Comparison of ENCODE assay signal across 21 cellular contexts in genomic region chr1:55888685-55889317, GRCh38.
DNase-seq lines count a peak whose midpoint lies in the region; ATAC-seq, FAIRE-seq and TF ChIP-seq lines count a peak whose summit lies in the region.
"Had no signal": no experiment of that assay in that cellular context is flagged by ENCODE, and none has a peak within 500 bp of the region (broad histone marks: within the 10 kb centered on the region; RNA-seq: fewer than 3 reads in every experiment).

No MANE protein-coding gene starts in this region.

- no peak for FAIRE-seq in GM12892 (lab: Jason Lieb, UNC)
- FAIRE-seq: GM12878, GM18507, H54 had no signal

- TF ChIP-seq RAD21 in SK-N-SH (IDR thresholded peaks at IDR 0.05; ENCODE audit: low read length): no peak

- no peak overlapping the region for H3K14ac ChIP-seq in trophoblast cell (ENCODE audit: low read length)

- TF ChIP-seq POLR2A in GM12892 (IDR thresholded peaks at IDR 0.05; ENCODE audit: low read depth, low read length): no peak

- H3K36me3 ChIP-seq in SK-N-SH (replicated peaks in 1 of 2; ENCODE audit: control insufficient read depth in 1 of 2, insufficient read depth in 2 of 2, low read length in 1 of 2) (no peaks in the 10 kb centered on the region), trophoblast cell (ENCODE audit: control insufficient read depth in 1 of 2, insufficient read depth in 2 of 2, low read length in 2 of 2) (peaks cover 0 to 2% of the 10 kb centered on the region in 2 experiments)
- H3K36me3 ChIP-seq: BLaER1, HAP-1 had no signal

- WGBS in SK-N-SH (ENCODE audit: low lambda C conversion rate): 100% methylated on average over 3 of the region's 3 CpGs
- no CpG with 5 or more reads among the region's 3 CpGs for WGBS in trophoblast cell (ENCODE audit: extremely low coverage, insufficient coverage, insufficient read length)

- peak overlapping the region; percentile 54 for H2BK12ac ChIP-seq in trophoblast cell (ENCODE audit: low read length)

- H3K9ac ChIP-seq in SK-N-SH: no peak overlapping the region
- no peak overlapping the region for H3K9ac ChIP-seq in trophoblast cell (ENCODE audit: low read length)
- H3K9ac ChIP-seq: BLaER1 had no signal

- no peak for TF ChIP-seq CTCF in SK-N-SH (IDR thresholded peaks at IDR 0.05)

- H4K91ac ChIP-seq in trophoblast cell (ENCODE audit: low read depth, low read length): peak overlapping the region; percentile 74

- H2BK120ac ChIP-seq in trophoblast cell (ENCODE audit: insufficient read depth, low read length, poor library complexity): peak overlapping the region; percentile 58

- no peak overlapping the region for H3K23ac ChIP-seq in trophoblast cell (ENCODE audit: low read length)

- H3K4me3 ChIP-seq in SK-N-SH (ENCODE audit: low read depth in 2 of 2, low read length in 1 of 2): no peak overlapping the region
- H3K4me3 ChIP-seq in trophoblast cell (ENCODE audit: low read depth, low read length): no peak overlapping the region
- H3K4me3 ChIP-seq: BLaER1, GM12878, HAP-1 had no signal

- H3F3A ChIP-seq in SK-N-SH (replicated peaks; ENCODE audit: insufficient read depth): no peaks in the 10 kb centered on the region

- H2AK5ac ChIP-seq in trophoblast cell (ENCODE audit: low read length): no peak overlapping the region

- H3K18ac ChIP-seq in trophoblast cell (ENCODE audit: low read length): no peak overlapping the region

- H3K27me3 ChIP-seq in SK-N-SH (ENCODE audit: insufficient read depth) (no peaks in the 10 kb centered on the region), trophoblast cell (ENCODE audit: insufficient read depth, low read length) (no peaks in the 10 kb centered on the region)
- H3K27me3 ChIP-seq: BLaER1 had no signal

- DNase-seq in SK-N-SH: no peak
- DNase-seq in fibroblast of gingiva (ENCODE audit: low read depth): peak; percentile 77
- no peak for DNase-seq in trophoblast cell
- no peak for DNase-seq in GM12892 (ENCODE audit: insufficient read length)
- DNase-seq in DMS53 (lab: John Stamatoyannopoulos, UW): no peak
- DNase-seq: Caco-2; CD4-positive, CD25-positive, alpha-beta regulatory T cell; CD8-positive, alpha-beta T cell; DMS153; DMS79; EL; GDM1; GOT3; HFFc6 had no signal

- H3K4me1 ChIP-seq in SK-N-SH (ENCODE audit: control insufficient read depth in 1 of 2, insufficient read depth in 2 of 2, low read depth in 1 of 2, low read length in 1 of 2) (peaks cover 0 to 24% of the 10 kb centered on the region in 2 experiments; a peak in 2 of 4 replicates), trophoblast cell (ENCODE audit: control insufficient read depth in 1 of 2, insufficient read depth in 2 of 2, low read length in 2 of 2) (peaks cover 5 to 8% of the 10 kb centered on the region in 2 experiments)
- H3K4me1 ChIP-seq: BLaER1, Caco-2, HAP-1 had no signal

- no peak overlapping the region for H2AFZ ChIP-seq in SK-N-SH (ENCODE audit: low read depth)
- no peak overlapping the region for H2AFZ ChIP-seq in trophoblast cell (ENCODE audit: insufficient read depth, low read length, poor library complexity)

- no peak overlapping the region for H4K12ac ChIP-seq in trophoblast cell (ENCODE audit: low read depth, low read length)

- CTCF ChIA-PET in SK-N-SH (lab: Yijun Ruan, JAX): interaction anchor here (1.0 kb wide), 1 partner anchor 10 kb away, joined by 3 read pairs; no protein-coding TSS in a partner anchor

- H3K4me2 ChIP-seq in SK-N-SH (no peak overlapping the region), trophoblast cell (ENCODE audit: low read length) (no peak overlapping the region)
- H3K4me2 ChIP-seq: BLaER1 had no signal

- H3K79me2 ChIP-seq in SK-N-SH (ENCODE audit: insufficient read depth) (no peaks in the 10 kb centered on the region), trophoblast cell (ENCODE audit: control insufficient read depth, insufficient read depth, low read length, poor library complexity) (no peaks in the 10 kb centered on the region)

- H3K79me1 ChIP-seq in trophoblast cell (ENCODE audit: low read length): peaks cover 18% of the 10 kb centered on the region

- POLR2A ChIA-PET in SK-N-SH (lab: Yijun Ruan, JAX): no interaction called here

- H2BK5ac ChIP-seq in trophoblast cell (ENCODE audit: low read depth, low read length, poor library complexity): peak overlapping the region; percentile 52

- H4K8ac ChIP-seq in trophoblast cell (ENCODE audit: low read depth, low read length): no peak overlapping the region

- peak overlapping the region; percentile 47 for H3K4ac ChIP-seq in trophoblast cell (ENCODE audit: low read depth, low read length)

- H3K27ac ChIP-seq in SK-N-SH (ENCODE audit: low read depth in 2 of 2, low read length in 1 of 2) (peak overlapping the region in 1 of 2 experiments; percentile 96; a peak in 2 of 4 replicates), trophoblast cell (ENCODE audit: low read depth, low read length) (peak overlapping the region; percentile 46)
- H3K27ac ChIP-seq: BLaER1, C4-2B had no signal

- no peak for TF ChIP-seq EP300 in SK-N-SH (IDR thresholded peaks at IDR 0.05; ENCODE audit: borderline replicate concordance in 1 of 2, low read depth in 1 of 2, low read length in 1 of 2)

- H3K9me3 ChIP-seq in SK-N-SH (no peaks in the 10 kb centered on the region), trophoblast cell (ENCODE audit: insufficient read depth, low read depth, low read length) (no peaks in the 10 kb centered on the region)
- H3K9me3 ChIP-seq: Caco-2, HAP-1 had no signal

- no peaks in the 10 kb centered on the region for H3K9me2 ChIP-seq in SK-N-SH

- ATAC-seq in HG03439 (IDR thresholded peaks at IDR 0.05; ENCODE audit: unreplicated experiment): no peak
- ATAC-seq: CD8-positive, alpha-beta T cell; GM12878 had no signal

- no peaks in the 10 kb centered on the region for H4K20me1 ChIP-seq in SK-N-SH (ENCODE audit: insufficient read depth)
- H4K20me1 ChIP-seq: BLaER1 had no signal

TF ChIP-seq in SK-N-SH, 30 proteins besides CTCF, POLR2A, EP300 and RAD21:
- TF ChIP-seq POLR2AphosphoS5 (IDR thresholded peaks at IDR 0.05; ENCODE audit: low read depth, low read length) (0 out of 2 replicates have a peak, but pooled peaks have one; percentile 38), TCF12 (IDR thresholded peaks at IDR 0.05) (peak; percentile 58; the same call in 1 of the 2 replicates), PBX3 (IDR thresholded peaks at IDR 0.05) (no peak; the same call in 1 of the 2 replicates)
TF ChIP-seq in SK-N-SH: peak in this region for 2.
